Comparison of ENCODE assay signal across 9 cellular contexts in genomic region chr6:118660218-118660569, GRCh38. TPM values are rescaled to one million over a fixed set of nuclear protein-coding genes. Genes with fewer than 3 reads are reported as not detected.
DNase-seq lines count a peak whose midpoint lies in the region; ATAC-seq and TF ChIP-seq lines count a peak whose summit lies in the region.
"Had no signal": no experiment of that assay in that cellular context is flagged by ENCODE, and none has a peak within 500 bp of the region (broad histone marks: within the 10 kb centered on the region; RNA-seq: fewer than 3 reads in every experiment).

No MANE protein-coding gene starts in this region.

- H3K36me3 ChIP-seq in Loucy (ENCODE audit: insufficient read depth, low read length), result peaks cover 7% of the 10 kb centered on the region; the same call in 1 of the 2 replicates
- H3K36me3 ChIP-seq in lower lobe of right lung, result no peaks in the 10 kb centered on the region

- peak overlapping the region; percentile 40 for H3K4me2 ChIP-seq in Loucy (ENCODE audit: low read depth, low read length, poor library complexity, severe bottlenecking)

- H3K9me3 ChIP-seq in Loucy (ENCODE audit: insufficient read depth, low read depth, low read length) (no peaks in the 10 kb centered on the region), lower lobe of right lung (no peaks in the 10 kb centered on the region)

- no peaks in the 10 kb centered on the region for H3K27me3 ChIP-seq in Loucy (ENCODE audit: insufficient read depth, low read length, poor library complexity, severe bottlenecking)
- H3K27me3 ChIP-seq in lower lobe of right lung (ENCODE audit: low read depth), result no peaks in the 10 kb centered on the region

- no peak overlapping the region for H3K4me3 ChIP-seq in Loucy (ENCODE audit: low read length, poor library complexity, severe bottlenecking)
- H3K4me3 ChIP-seq in lower lobe of right lung, result no peak overlapping the region

- no peak overlapping the region for H3K9ac ChIP-seq in Loucy (ENCODE audit: low read depth, low read length, poor library complexity, severe bottlenecking)

- H3K9me3 Mint-ChIP-seq in activated naive CD4-positive, alpha-beta T cell treated with anti-CD3 and anti-CD28 coated beads, Interleukin-2, amount 50 U/mL, for 24 hours, result no peaks in the 10 kb centered on the region
- H3K9me3 Mint-ChIP-seq in nephron progenitor cell, result no peaks in the 10 kb centered on the region
- H3K9me3 Mint-ChIP-seq: naive B cell had no signal

- H3K4me1 Mint-ChIP-seq in activated naive CD4-positive, alpha-beta T cell treated with anti-CD3 and anti-CD28 coated beads, Interleukin-2, amount 50 U/mL, for 24 hours, result peaks cover 82% of the 10 kb centered on the region
- no peaks in the 10 kb centered on the region for H3K4me1 Mint-ChIP-seq in nephron progenitor cell

- no peak for ATAC-seq in lower lobe of right lung
- no peak for ATAC-seq in HG02884 (IDR thresholded peaks at IDR 0.05; ENCODE audit: unreplicated experiment)
- no peak for ATAC-seq in HG03045 (IDR thresholded peaks at IDR 0.05; ENCODE audit: unreplicated experiment)

- H3K27me3 Mint-ChIP-seq in activated naive CD4-positive, alpha-beta T cell treated with anti-CD3 and anti-CD28 coated beads, Interleukin-2, amount 50 U/mL, for 24 hours, result no peaks in the 10 kb centered on the region
- no peaks in the 10 kb centered on the region for H3K27me3 Mint-ChIP-seq in nephron progenitor cell (ENCODE audit: low read depth, poor library complexity)
- H3K27me3 Mint-ChIP-seq: naive B cell had no signal

- intact Hi-C loops in lower lobe of right lung (cut with DNase I), result no loop called here

- H3F3A ChIP-seq in Loucy (ENCODE audit: low read depth), result peaks cover 11% of the 10 kb centered on the region; the same call in 1 of the 2 replicates

- no peaks in the 10 kb centered on the region for H3K9me2 ChIP-seq in Loucy (replicated peaks; ENCODE audit: low read depth, low read length)

- no peaks in the 10 kb centered on the region for H4K20me1 ChIP-seq in Loucy (ENCODE audit: insufficient read depth, low read length, poor library complexity, severe bottlenecking)

- peak overlapping the region; percentile 90 for H3K27ac Mint-ChIP-seq in activated naive CD4-positive, alpha-beta T cell treated with anti-CD3 and anti-CD28 coated beads, Interleukin-2, amount 50 U/mL, for 24 hours
- H3K27ac Mint-ChIP-seq in nephron progenitor cell, result no peak overlapping the region

- no peak overlapping the region for H3K27ac ChIP-seq in lower lobe of right lung

- H3K79me2 ChIP-seq in Loucy (ENCODE audit: insufficient read depth, low read length), result peaks cover 18% of the 10 kb centered on the region

- no peak for TF ChIP-seq CTCF in Loucy (conservative IDR thresholded peaks at IDR 0.05; ENCODE audit: low read length)
- TF ChIP-seq CTCF in lower lobe of right lung (IDR thresholded peaks at IDR 0.05), result no peak
- no peak for TF ChIP-seq CTCF in nephron progenitor cell (IDR thresholded peaks at IDR 0.05)

- peaks cover 9% of the 10 kb centered on the region for H3K36me3 Mint-ChIP-seq in activated naive CD4-positive, alpha-beta T cell treated with anti-CD3 and anti-CD28 coated beads, Interleukin-2, amount 50 U/mL, for 24 hours
- H3K36me3 Mint-ChIP-seq in nephron progenitor cell (ENCODE audit: low read depth), result no peaks in the 10 kb centered on the region

- DNase-seq in OCI-M1 (lab: John Stamatoyannopoulos, UW), result peak; percentile 88
- DNase-seq in stimulated activated CD4-positive, alpha-beta T cell treated with anti-CD3 and anti-CD28 coated beads, Interleukin-15, amount 100 ng/mL, for 48 hours (ENCODE audit: low read depth in 2 of 2), result peak; percentile 39 to 56
- no peak for DNase-seq in lower lobe of right lung
- DNase-seq in nephron progenitor cell, result no peak
- DNase-seq: naive B cell had no signal

- H3K4me1 ChIP-seq in Loucy (ENCODE audit: insufficient read depth, low read length, poor library complexity, severe bottlenecking) (peaks cover 41% of the 10 kb centered on the region), lower lobe of right lung (no peaks in the 10 kb centered on the region)

- peak overlapping the region; percentile 63 for H3K4me3 Mint-ChIP-seq in activated naive CD4-positive, alpha-beta T cell treated with anti-CD3 and anti-CD28 coated beads, Interleukin-2, amount 50 U/mL, for 24 hours
- no peak overlapping the region for H3K4me3 Mint-ChIP-seq in nephron progenitor cell
- H3K4me3 Mint-ChIP-seq: naive B cell had no signal

- H2AFZ ChIP-seq in Loucy (ENCODE audit: low read length), result no peak overlapping the region

RNA-seq across cellular contexts. Expression of gene CEP85L, which starts 8.8 kb away (rescaled TPM):
- 11.0 TPM for total RNA-seq in lower lobe of right lung

Comparison
In these comparisons a context has a peak if more than half of its experiments do, and no peak if none do; other contexts are left out.
1. DNase-seq: peak in OCI-M1 (single experiment) and stimulated activated CD4-positive, alpha-beta T cell treated with anti-CD3 and anti-CD28 coated beads, Interleukin-15, amount 100 ng/mL, for 48 hours (2 of 2); none in lower lobe of right lung (single experiment) and nephron progenitor cell (single experiment).